Comparison of ENCODE assay signal across 11 cellular contexts in the genomic region with DNA sequence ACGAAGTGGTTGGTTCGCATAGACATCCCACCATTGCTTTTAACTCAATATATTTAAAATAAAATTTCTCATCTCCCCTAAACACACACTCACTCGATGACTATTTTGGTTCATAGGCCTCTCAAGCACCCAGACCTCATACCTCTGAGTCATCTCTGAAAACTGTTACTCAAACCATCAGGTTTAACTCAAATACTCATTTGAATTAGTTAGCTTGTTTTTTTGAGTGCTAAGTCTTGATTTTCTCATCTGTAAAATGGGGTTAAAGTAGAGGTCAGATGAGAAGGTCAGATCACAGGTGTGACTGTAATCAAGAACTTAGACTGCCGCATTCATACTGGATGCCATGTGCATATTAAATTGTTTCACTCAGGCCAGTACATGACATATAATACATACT.
DNase-seq lines count a peak whose midpoint lies in the region; ATAC-seq and TF ChIP-seq lines count a peak whose summit lies in the region.
"Had no signal": no experiment of that assay in that cellular context is flagged by ENCODE, and none has a peak within 500 bp of the region (broad histone marks: within the 10 kb centered on the region; RNA-seq: fewer than 3 reads in every experiment).

No MANE protein-coding gene starts in this region.

- no peaks in the 10 kb centered on the region for H4K20me1 ChIP-seq in OCI-LY3 (ENCODE audit: insufficient read depth, low read length)

- TF ChIP-seq CTCF in OCI-LY3 (IDR thresholded peaks at IDR 0.05; ENCODE audit: low read depth, low read length): no peak
- TF ChIP-seq CTCF in fibroblast of villous mesenchyme (IDR thresholded peaks at IDR 0.05; ENCODE audit: insufficient read depth, low read depth, low read length): no peak
- TF ChIP-seq CTCF in CD14-positive monocyte (IDR thresholded peaks at IDR 0.05): no peak

- no peak overlapping the region for H3K9ac ChIP-seq in OCI-LY3 (ENCODE audit: low read length)

- H2AFZ ChIP-seq in OCI-LY3 (ENCODE audit: low read depth, low read length): no peak overlapping the region

- H3K27ac Mint-ChIP-seq in CD14-positive monocyte: peak overlapping the region in 1 of 7 donors; percentile 34

- no peaks in the 10 kb centered on the region for H3K79me2 ChIP-seq in OCI-LY3 (ENCODE audit: low read length)

- H3K4me2 ChIP-seq in OCI-LY3 (ENCODE audit: low read length): peak overlapping the region; percentile 40

- no peaks in the 10 kb centered on the region for H3K9me3 ChIP-seq in OCI-LY3 (ENCODE audit: insufficient read depth, low read length)

- H3K9me3 Mint-ChIP-seq in CD14-positive monocyte: no peaks in the 10 kb centered on the region

- ATAC-seq in GM21723 (IDR thresholded peaks at IDR 0.05; ENCODE audit: unreplicated experiment): peak; percentile 53

- H3K27me3 ChIP-seq in OCI-LY3 (ENCODE audit: low read depth, low read length): no peaks in the 10 kb centered on the region

- H3K4me3 ChIP-seq in OCI-LY3 (ENCODE audit: low read length) (peak overlapping the region; percentile 4; the same call in 1 of the 2 replicates), fibroblast of villous mesenchyme (ENCODE audit: low read depth, low read length) (no peak overlapping the region)

- H3K4me3 Mint-ChIP-seq in CD14-positive monocyte: no peak overlapping the region

- no peaks in the 10 kb centered on the region for H3K27me3 Mint-ChIP-seq in CD14-positive monocyte (ENCODE audit: low read depth in 3 of 3)

- no peaks in the 10 kb centered on the region for H3K36me3 ChIP-seq in OCI-LY3 (replicated peaks; ENCODE audit: low read depth, low read length)

- DNase-seq in EL (peak; percentile 86), fibroblast of villous mesenchyme (ENCODE audit: low read depth) (peak; percentile 60), NCI-H2029 (lab: John Stamatoyannopoulos, UW) (no peak), CD14-positive monocyte (ENCODE audit: low spot score) (no peak), NCI-H2081 (lab: John Stamatoyannopoulos, UW) (no peak), SK-N-DZ (ENCODE audit: low spot score) (no peak)
- DNase-seq: activated effector memory CD4-positive, alpha-beta T cell treated with Interleukin-2 at 50 U/mL for 16 hours; Calu3; NCI-H1092 had no signal

- H3K4me1 ChIP-seq in OCI-LY3 (ENCODE audit: low read length): peaks cover 32% of the 10 kb centered on the region

- H3K27ac ChIP-seq in OCI-LY3 (ENCODE audit: low read length): peak overlapping the region; percentile 59

- no peaks in the 10 kb centered on the region for H3K36me3 Mint-ChIP-seq in CD14-positive monocyte

- intact Hi-C loops in CD14-positive monocyte (cut with micrococcal nuclease): no loop called here

- peaks cover 14% of the 10 kb centered on the region for H3K4me1 Mint-ChIP-seq in CD14-positive monocyte

Comparison
In these comparisons a context has a peak if more than half of its experiments do, and no peak if none do; other contexts are left out.
1. DNase-seq: peak in EL (single experiment) and fibroblast of villous mesenchyme (single experiment); none in NCI-H2029 (single experiment), CD14-positive monocyte (single experiment), NCI-H2081 (0 of 2) and SK-N-DZ (single experiment).